ENCODE assay signal across 20 cellular contexts in genomic region chr20:2285618-2286017, GRCh38. TPM values are rescaled to one million over a fixed set of nuclear protein-coding genes. Genes with fewer than 3 reads are reported as not detected.
DNase-seq lines count a peak whose midpoint lies in the region; ATAC-seq, FAIRE-seq and TF ChIP-seq lines count a peak whose summit lies in the region.
"Had no signal": no experiment of that assay in that cellular context is flagged by ENCODE, and none has a peak within 500 bp of the region (broad histone marks: within the 10 kb centered on the region; RNA-seq: fewer than 3 reads in every experiment).

No MANE protein-coding gene starts in this region.

- H3K9ac ChIP-seq in BLaER1 treated with 17β-estradiol and CSF1 and Interleukin-3, amounts not matched to agents 10 nM and 100 nM = no peak overlapping the region
- H3K9ac ChIP-seq in OCI-LY3 (ENCODE audit: low read length) = no peak overlapping the region
- H3K9ac ChIP-seq in keratinocyte (ENCODE audit: control insufficient read depth, extremely low read depth, insufficient read depth, low read length) = no peak overlapping the region
- H3K9ac ChIP-seq: KMS-11 had no signal

- dilution Hi-C loops in keratinocyte (cut with MboI; ENCODE audit: extremely low pct_ligation_motif_present, low sequenced_read_pairs) = no loop called here

- H2AFZ ChIP-seq in OCI-LY3 (ENCODE audit: low read depth, low read length) (0 out of 2 replicates have a peak overlapping the region, but pooled peaks have one; percentile 7), keratinocyte (ENCODE audit: control insufficient read depth, low read length) (no peak overlapping the region)
- H2AFZ ChIP-seq: GM23338 had no signal

- H3K4me3 ChIP-seq in BLaER1 treated with 17β-estradiol and CSF1 and Interleukin-3, amounts not matched to agents 10 nM and 100 nM = no peak overlapping the region
- no peak overlapping the region for H3K4me3 ChIP-seq in OCI-LY3 (ENCODE audit: low read length)
- H3K4me3 ChIP-seq in bronchial epithelial cell (ENCODE audit: low read depth, low read length) = no peak overlapping the region
- no peak overlapping the region for H3K4me3 ChIP-seq in keratinocyte (ENCODE audit: control insufficient read depth in 2 of 3, extremely low read depth in 1 of 3, insufficient read depth in 2 of 3, low read depth in 1 of 3, low read length in 3 of 3)
- H3K4me3 ChIP-seq in left lung = no peak overlapping the region
- H3K4me3 ChIP-seq: GM23338 had no signal

- intact Hi-C loops in left lung (cut with DNase I) = no loop called here

- no peak for TF ChIP-seq CTCF in OCI-LY3 (IDR thresholded peaks at IDR 0.05; ENCODE audit: low read depth, low read length)
- no peak for TF ChIP-seq CTCF in bronchial epithelial cell (IDR thresholded peaks at IDR 0.05; ENCODE audit: insufficient read depth, low read length, severe bottlenecking)
- TF ChIP-seq CTCF in keratinocyte (optimal IDR thresholded peaks at IDR 0.05 in 1 of 3, IDR thresholded peaks at IDR 0.05 in 1 of 3, conservative IDR thresholded peaks at IDR 0.05 in 1 of 3; ENCODE audit: extremely low read depth in 1 of 3, insufficient read depth in 2 of 3, low read length in 3 of 3) = no peak
- no peak for TF ChIP-seq CTCF in left lung (IDR thresholded peaks at IDR 0.05)

- no peaks in the 10 kb centered on the region for H3K9me1 ChIP-seq in keratinocyte (ENCODE audit: control insufficient read depth, extremely low read depth, insufficient read depth, low read length)

- H3K79me2 ChIP-seq in OCI-LY3 (ENCODE audit: low read length) = no peaks in the 10 kb centered on the region
- H3K79me2 ChIP-seq in keratinocyte (ENCODE audit: control insufficient read depth, insufficient read depth, low read length) = no peaks in the 10 kb centered on the region

- peaks cover 0 to 6% (median 0%) of the 10 kb centered on the region in 11 experiments; a peak in 3 of 22 replicates for H3K9me3 ChIP-seq in BLaER1 treated with 17β-estradiol and CSF1 and Interleukin-3, amounts not matched to agents 10 nM and 100 nM (replicated peaks in 1 of 11)
- H3K9me3 ChIP-seq in OCI-LY3 (ENCODE audit: insufficient read depth, low read length) (no peaks in the 10 kb centered on the region), keratinocyte (ENCODE audit: control insufficient read depth, low read depth, low read length) (no peaks in the 10 kb centered on the region), left lung (no peaks in the 10 kb centered on the region)

- peak overlapping the region in 5 of 11 experiments; percentile 21 to 45 (median 29); a peak in 6 of 22 replicates for H3K27ac ChIP-seq in BLaER1 treated with 17β-estradiol and CSF1 and Interleukin-3, amounts not matched to agents 10 nM and 100 nM
- H3K27ac ChIP-seq in OCI-LY3 (ENCODE audit: low read length) (no peak overlapping the region), keratinocyte (ENCODE audit: control insufficient read depth, insufficient read depth, low read length) (no peak overlapping the region), left lung (no peak overlapping the region)
- H3K27ac ChIP-seq: KMS-11 had no signal

- H3K36me3 ChIP-seq in BLaER1 treated with 17β-estradiol and CSF1 and Interleukin-3, amounts not matched to agents 10 nM and 100 nM = no peaks in the 10 kb centered on the region
- H3K36me3 ChIP-seq in OCI-LY3 (replicated peaks; ENCODE audit: low read depth, low read length) (no peaks in the 10 kb centered on the region), bronchial epithelial cell (ENCODE audit: control insufficient read depth, insufficient read depth, low read length) (no peaks in the 10 kb centered on the region), keratinocyte (ENCODE audit: control insufficient read depth in 2 of 2, extremely low read depth in 1 of 2, insufficient read depth in 2 of 2, low read length in 2 of 2) (no peaks in the 10 kb centered on the region), left lung (no peaks in the 10 kb centered on the region)

- peak; percentile 49 for DNase-seq in bronchial epithelial cell (ENCODE audit: low read depth)
- no peak for DNase-seq in keratinocyte (ENCODE audit: low read depth, low spot score)
- DNase-seq in cortex of kidney (lab: John Stamatoyannopoulos, UW) = no peak
- DNase-seq in AML-193 (lab: John Stamatoyannopoulos, UW) = no peak
- no peak for DNase-seq in left lung
- DNase-seq: C1 segment of cervical spinal cord; CD8-positive, alpha-beta memory T cell; DMS79; GDM1; NCI-H1436; NCI-H1930; NCI-H345; NCI-H524 treated with DMSO at 0.1 percent for 48 hours; SW 1271 had no signal

- no peaks in the 10 kb centered on the region for H4K20me1 ChIP-seq in BLaER1 treated with 17β-estradiol and CSF1 and Interleukin-3, amounts not matched to agents 10 nM and 100 nM
- no peaks in the 10 kb centered on the region for H4K20me1 ChIP-seq in OCI-LY3 (ENCODE audit: insufficient read depth, low read length)
- no peaks in the 10 kb centered on the region for H4K20me1 ChIP-seq in keratinocyte (ENCODE audit: control insufficient read depth, extremely low read depth, insufficient read depth, low read length)

- H3K27me3 ChIP-seq in BLaER1 treated with 17β-estradiol and CSF1 and Interleukin-3, amounts not matched to agents 10 nM and 100 nM = no peaks in the 10 kb centered on the region
- no peaks in the 10 kb centered on the region for H3K27me3 ChIP-seq in OCI-LY3 (ENCODE audit: low read depth, low read length)
- H3K27me3 ChIP-seq in bronchial epithelial cell (ENCODE audit: control insufficient read depth, insufficient read depth, low read length) = no peaks in the 10 kb centered on the region
- H3K27me3 ChIP-seq in keratinocyte (ENCODE audit: control insufficient read depth, extremely low read depth, insufficient read depth, low read length) = no peaks in the 10 kb centered on the region
- no peaks in the 10 kb centered on the region for H3K27me3 ChIP-seq in left lung

- FAIRE-seq in bronchial epithelial cell (lab: Jason Lieb, UNC) = peak; percentile 40
- no peak for FAIRE-seq in keratinocyte (lab: Jason Lieb, UNC)

- peak overlapping the region in 6 of 11 experiments; percentile 8 to 69 (median 65); a peak in 12 of 22 replicates for H3K4me2 ChIP-seq in BLaER1 treated with 17β-estradiol and CSF1 and Interleukin-3, amounts not matched to agents 10 nM and 100 nM
- H3K4me2 ChIP-seq in OCI-LY3 (ENCODE audit: low read length) (no peak overlapping the region), keratinocyte (ENCODE audit: control insufficient read depth, extremely low read depth, insufficient read depth, low read depth, low read length) (peak overlapping the region; percentile 36)
- H3K4me2 ChIP-seq: GM23338, KMS-11 had no signal

- ATAC-seq in HG03342 (IDR thresholded peaks at IDR 0.05; ENCODE audit: unreplicated experiment) (no peak), left lung (no peak)
- ATAC-seq: GM23338 had no signal

- H3K4me1 ChIP-seq in BLaER1 treated with 17β-estradiol and CSF1 and Interleukin-3, amounts not matched to agents 10 nM and 100 nM = peaks cover 28 to 77% (median 48%) of the 10 kb centered on the region in 10 experiments
- H3K4me1 ChIP-seq in OCI-LY3 (ENCODE audit: low read length) (peaks cover 13% of the 10 kb centered on the region), keratinocyte (ENCODE audit: control insufficient read depth, extremely low read depth, insufficient read depth, low read length) (peaks cover 28% of the 10 kb centered on the region), left lung (peaks cover 0 to 19% of the 10 kb centered on the region in 2 donors)

RNA-seq across cellular contexts. Expression of gene TGM3, which starts 10.2 kb away (rescaled TPM):
- total RNA-seq in bronchial epithelial cell (11.8 and 42.6 TPM in 2 replicates), left lung (under 1 TPM in 1 of 2 donors, not detected in 1; 0.37 TPM)
- polyA plus RNA-seq in keratinocyte = 0.08 TPM in 3 replicates
- polyA plus RNA-seq in keratinocyte (2011; ENCODE audit: low read depth) = 6.3 TPM
- polyA plus RNA-seq in keratinocyte (2011; cell fraction: cytosol; rRNA removed) = 0.13 TPM in 1 of 2 replicates, not detected in the other
- 0.08 TPM in 2 replicates for polyA plus RNA-seq in keratinocyte (2011; cell fraction: nucleus; rRNA removed)
- 5.6 TPM in 1 of 2 replicates, not detected in the other for polyA plus RNA-seq in keratinocyte (2012; ENCODE audit: low replicate concordance)
- 0.07 TPM in 1 of 3 replicates, not detected in the others for polyA minus RNA-seq in keratinocyte
- polyA minus RNA-seq in keratinocyte (2011; cell fraction: cytosol; rRNA and poly(A)+ RNA removed) = not detected
- not detected in 2 replicates for polyA minus RNA-seq in keratinocyte (2011; cell fraction: nucleus; rRNA and poly(A)+ RNA removed)
- total RNA-seq: CD8-positive, alpha-beta memory T cell; GM23338; M059J had no signal
- polyA plus RNA-seq: CD8-positive, alpha-beta memory T cell had no signal
